ENCODE assay signal across 8 cellular contexts in the genomic region with DNA sequence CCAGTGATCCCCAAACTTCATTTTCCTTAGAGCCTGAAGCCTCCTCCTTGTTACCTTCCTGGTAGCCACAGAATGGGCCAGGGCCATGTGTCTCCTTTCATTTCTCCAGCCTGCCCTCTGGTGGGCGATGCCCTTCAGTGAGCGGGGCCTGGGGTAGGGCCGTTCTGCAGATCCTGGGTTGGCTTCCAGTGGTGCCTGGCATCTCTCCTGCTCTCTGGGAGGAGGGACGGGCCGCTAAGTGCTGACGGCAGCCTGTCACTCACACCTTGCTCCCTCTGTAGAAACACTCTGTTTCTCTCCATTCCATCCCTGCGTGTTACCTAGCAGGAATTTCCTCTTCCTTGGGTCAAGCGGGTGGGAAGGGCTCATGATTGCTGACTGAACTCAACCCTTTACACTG.
A peak's percentile ranks its signal among the peaks of the same experiment; 100 is the strongest.
DNase-seq lines count a peak whose midpoint lies in the region; ATAC-seq and TF ChIP-seq lines count a peak whose summit lies in the region.

No MANE protein-coding gene starts in this region.

- peaks cover 5% of the 10 kb centered on the region for H3K9me3 Mint-ChIP-seq in activated CD8-positive, alpha-beta T cell treated with anti-CD3 and anti-CD28 coated beads for 36 hours

- H3K36me3 Mint-ChIP-seq in activated CD8-positive, alpha-beta T cell treated with anti-CD3 and anti-CD28 coated beads for 36 hours (ENCODE audit: low read depth) = no peaks in the 10 kb centered on the region

- H3K4me1 Mint-ChIP-seq in activated CD8-positive, alpha-beta T cell treated with anti-CD3 and anti-CD28 coated beads for 36 hours (ENCODE audit: low read depth) = peaks cover 3% of the 10 kb centered on the region

- peaks cover 12% of the 10 kb centered on the region for H3K27me3 Mint-ChIP-seq in activated CD8-positive, alpha-beta T cell treated with anti-CD3 and anti-CD28 coated beads for 36 hours

- in situ Hi-C loops in GM13976 (cut with MboI; ENCODE audit: low sequenced_read_pairs, unreplicated experiment) = no loop called here

- no peak overlapping the region for H3K4me3 Mint-ChIP-seq in activated CD8-positive, alpha-beta T cell treated with anti-CD3 and anti-CD28 coated beads for 36 hours

- POLR2A ChIA-PET in activated CD8-positive, alpha-beta T cell treated with anti-CD3 and anti-CD28 coated beads for 36 hours (lab: Charles Lee) = no interaction called here

- intact Hi-C loops in activated CD8-positive, alpha-beta T cell treated with anti-CD3 and anti-CD28 coated beads for 36 hours (cut with micrococcal nuclease) = no loop called here
- intact Hi-C loops in head of caudate nucleus (cut with DNase I) = loop anchor here (10.0 kb wide), 1 partner anchor 230 kb away; a partner anchor contains a TSS

- H3K27ac Mint-ChIP-seq in activated CD8-positive, alpha-beta T cell treated with anti-CD3 and anti-CD28 coated beads for 36 hours = no peak overlapping the region

- peak; percentile 16 for TF ChIP-seq CTCF in GM13976 (IDR thresholded peaks at IDR 0.05; ENCODE audit: borderline replicate concordance, control extremely low read depth, extremely low read depth, insufficient read depth, missing control alignments)
- peak; percentile 51 for TF ChIP-seq CTCF in activated CD8-positive, alpha-beta T cell treated with anti-CD3 and anti-CD28 coated beads for 36 hours (IDR thresholded peaks at IDR 0.05)

- CTCF ChIA-PET in activated CD8-positive, alpha-beta T cell treated with anti-CD3 and anti-CD28 coated beads for 36 hours (lab: Charles Lee) = interaction anchor here (0.7 to 1.4 kb wide), 3 partner anchors 10 to 224 kb away, joined by 3 to 4 read pairs (median 3); no protein-coding TSS in a partner anchor

- DNase-seq in Ammon's horn (ENCODE audit: low spot score) = peak; percentile 69
- peak; percentile 61 for DNase-seq in GM13976 (ENCODE audit: low spot score)
- DNase-seq in NCI-H2171 (lab: John Stamatoyannopoulos, UW) = peak; percentile 64
- peak; percentile 71 for DNase-seq in activated CD8-positive, alpha-beta T cell treated with anti-CD3 and anti-CD28 coated beads for 36 hours
- peak; percentile 45 to 87 (median 70) for DNase-seq in head of caudate nucleus
- peak; percentile 53 for DNase-seq in pons (ENCODE audit: low spot score)
- DNase-seq in putamen (ENCODE audit: low spot score) = no peak

- ATAC-seq in activated CD8-positive, alpha-beta T cell treated with anti-CD3 and anti-CD28 coated beads for 36 hours = peak; percentile 74
- ATAC-seq in GM18870 (IDR thresholded peaks at IDR 0.05; ENCODE audit: unreplicated experiment) = no peak
